In the genomic region with DNA sequence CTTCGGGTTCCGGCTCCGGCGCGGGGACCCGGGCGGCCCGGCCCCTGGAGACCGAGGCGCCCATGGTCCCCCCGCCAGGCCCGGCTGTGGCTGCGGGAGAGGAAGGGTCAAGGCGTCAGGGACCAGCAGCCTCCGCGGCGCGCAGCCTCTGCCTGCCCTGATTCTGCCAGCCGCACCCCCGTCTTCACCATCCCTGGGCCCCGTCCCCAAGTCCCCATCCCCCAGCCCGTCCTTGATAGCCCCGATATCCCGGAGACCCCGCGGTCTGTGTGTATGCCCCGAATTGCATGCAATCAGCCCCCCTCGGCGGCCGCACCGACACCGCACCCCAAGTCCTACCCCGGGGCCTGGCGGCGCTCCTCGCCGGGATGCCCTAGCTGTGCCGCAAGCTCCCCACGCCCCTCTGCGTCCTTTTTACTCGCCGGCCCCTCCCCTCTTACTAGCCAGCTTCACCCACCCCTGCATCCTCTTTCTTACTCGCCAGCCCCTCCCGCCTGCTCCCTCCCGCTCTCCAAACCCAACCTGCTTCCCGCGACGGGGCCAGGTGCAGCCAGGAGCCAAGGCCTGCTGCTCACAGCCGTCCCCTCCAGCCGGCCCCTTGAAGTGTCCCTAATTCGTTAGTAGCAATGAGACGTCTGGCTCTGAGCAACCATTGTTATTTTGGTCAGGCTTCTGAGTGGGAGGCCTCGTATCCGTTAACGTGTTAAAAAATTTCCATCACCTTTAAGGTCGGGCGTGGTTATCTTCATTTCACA, we compare ENCODE assay signal across 8 cellular contexts. TPM values are rescaled to one million over a fixed set of nuclear protein-coding genes. Genes with fewer than 3 reads are reported as not detected.
DNase-seq lines count a peak whose midpoint lies in the region; ATAC-seq and TF ChIP-seq lines count a peak whose summit lies in the region.

A gene with protein sequence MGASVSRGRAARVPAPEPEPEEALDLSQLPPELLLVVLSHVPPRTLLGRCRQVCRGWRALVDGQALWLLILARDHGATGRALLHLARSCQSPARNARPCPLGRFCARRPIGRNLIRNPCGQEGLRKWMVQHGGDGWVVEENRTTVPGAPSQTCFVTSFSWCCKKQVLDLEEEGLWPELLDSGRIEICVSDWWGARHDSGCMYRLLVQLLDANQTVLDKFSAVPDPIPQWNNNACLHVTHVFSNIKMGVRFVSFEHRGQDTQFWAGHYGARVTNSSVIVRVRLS (minus strand): TSS at position 386 of the 755 bp plus-strand sequence. CDS start 322 bp downstream, at position 64.

- TF ChIP-seq CTCF in WERI-Rb-1 (IDR thresholded peaks at IDR 0.05; ENCODE audit: low read depth, low read length) (no peak), esophagus muscularis mucosa (IDR thresholded peaks at IDR 0.05) (no peak)

- H3K4me3 ChIP-seq in BLaER1 (peak within 1 kb of the TSS; percentile 76), WERI-Rb-1 (ENCODE audit: low read depth, low read length) (peak within 1 kb of the TSS; percentile 55), esophagus muscularis mucosa (peak within 1 kb of the TSS; percentile 65 to 83 (median 72))

- H4K20me1 ChIP-seq in BLaER1: no peaks in the 10 kb centered on the region

- H3K36me3 ChIP-seq in BLaER1: no peaks in the 10 kb centered on the region
- peaks cover 2% of the 10 kb centered on the region; the same call in 1 of the 2 replicates for H3K36me3 ChIP-seq in WERI-Rb-1
- H3K36me3 ChIP-seq in esophagus muscularis mucosa: peaks cover 0 to 13% (median 2%) of the 10 kb centered on the region in 4 donors

- H3K27ac ChIP-seq in BLaER1: peak within 1 kb of the TSS; percentile 52; the same call in 1 of the 2 replicates
- peak within 1 kb of the TSS; percentile 80 for H3K27ac ChIP-seq in WERI-Rb-1
- H3K27ac ChIP-seq in esophagus muscularis mucosa (replicated peaks in 1 of 4): peak within 1 kb of the TSS in 3 of 4 donors; percentile 58 to 80 (median 72)

- TF ChIP-seq EP300 in esophagus muscularis mucosa (IDR thresholded peaks at IDR 0.05): no peak

- TF ChIP-seq POLR2A in esophagus muscularis mucosa (IDR thresholded peaks at IDR 0.05; ENCODE audit: low read depth): no peak

- peaks cover 22% of the 10 kb centered on the region for H3K27me3 ChIP-seq in BLaER1
- H3K27me3 ChIP-seq in WERI-Rb-1 (ENCODE audit: insufficient read depth, low read depth, severe bottlenecking): no peaks in the 10 kb centered on the region
- H3K27me3 ChIP-seq in esophagus muscularis mucosa: peaks cover 0 to 10% (median 5%) of the 10 kb centered on the region in 4 donors

- peaks cover 23% of the 10 kb centered on the region for H3K4me1 ChIP-seq in BLaER1
- peaks cover 15 to 24% (median 20%) of the 10 kb centered on the region in 4 donors for H3K4me1 ChIP-seq in esophagus muscularis mucosa

- 23% methylated on average over 31 of the region's 57 CpGs for WGBS in esophagus muscularis mucosa

- H3K9me3 ChIP-seq in BLaER1: no peaks in the 10 kb centered on the region
- H3K9me3 ChIP-seq in WERI-Rb-1 (ENCODE audit: severe bottlenecking): peaks cover 1% of the 10 kb centered on the region
- no peaks in the 10 kb centered on the region for H3K9me3 ChIP-seq in esophagus muscularis mucosa

- intact Hi-C loops in esophagus muscularis mucosa (cut with DNase I): no loop called here

- DNase-seq in WERI-Rb-1 (peak; percentile 55), esophagus muscularis mucosa (ENCODE audit: extremely low spot score) (no peak), mucosa of gallbladder (ENCODE audit: low spot score) (no peak), ureter (ENCODE audit: low spot score) (peak; percentile 71)

- peak within 1 kb of the TSS; percentile 94 for H3K4me2 ChIP-seq in BLaER1

- peak within 1 kb of the TSS; percentile 73 for H3K9ac ChIP-seq in BLaER1

- peak; percentile 9 for ATAC-seq in HG03175 (IDR thresholded peaks at IDR 0.05; ENCODE audit: unreplicated experiment)
- ATAC-seq in HG03280 (IDR thresholded peaks at IDR 0.05; ENCODE audit: unreplicated experiment): no peak
- no peak for ATAC-seq in HG03469 (IDR thresholded peaks at IDR 0.05; ENCODE audit: unreplicated experiment)

RNA-seq across cellular contexts. Expression of the gene that starts here (rescaled TPM):
- total RNA-seq in esophagus muscularis mucosa (10 to 100 TPM in 2 of 4 donors, 1 to 10 TPM in 1, under 1 TPM in 1; 0.83 to 14.1 (median 7.6) TPM), mucosa of gallbladder (28.1 TPM), ureter (48.0 TPM)

Comparison
In these comparisons a context has a peak if more than half of its experiments do, and no peak if none do; other contexts are left out.
1. DNase-seq: peak in WERI-Rb-1 (single experiment) and ureter (single experiment); none in esophagus muscularis mucosa (single experiment) and mucosa of gallbladder (single experiment).
2. Peak in every context shown above with its lines, with median percentiles within 50 percentile points of each other: H3K27ac ChIP-seq and H3K4me3 ChIP-seq.